Comparison of ENCODE assay signal across 19 cellular contexts in genomic region chr7:139543801-139544603, GRCh38. TPM values are rescaled to one million over a fixed set of nuclear protein-coding genes. Genes with fewer than 3 reads are reported as not detected.
A peak's percentile ranks its signal among the peaks of the same experiment; 100 is the strongest.
DNase-seq lines count a peak whose midpoint lies in the region; ATAC-seq and TF ChIP-seq lines count a peak whose summit lies in the region.
"Had no signal": no experiment of that assay in that cellular context is flagged by ENCODE, and none has a peak within 500 bp of the region (broad histone marks: within the 10 kb centered on the region; RNA-seq: fewer than 3 reads in every experiment).

No MANE protein-coding gene starts in this region.

- no peak for TF ChIP-seq CTCF in activated CD8-positive, alpha-beta T cell treated with anti-CD3 and anti-CD28 coated beads for 36 hours (IDR thresholded peaks at IDR 0.05)
- TF ChIP-seq CTCF in mucosa of descending colon (IDR thresholded peaks at IDR 0.05) = no peak

- POLR2A ChIA-PET in activated CD8-positive, alpha-beta T cell treated with anti-CD3 and anti-CD28 coated beads for 36 hours (lab: Charles Lee) = no interaction called here

- H3K36me3 ChIP-seq in mucosa of descending colon (ENCODE audit: low read depth) = no peaks in the 10 kb centered on the region
- H3K36me3 ChIP-seq: SJSA1 had no signal

- CTCF ChIA-PET in activated CD8-positive, alpha-beta T cell treated with anti-CD3 and anti-CD28 coated beads for 36 hours (lab: Charles Lee) = no interaction called here

- in situ Hi-C loops in KBM-7 (cut with MboI; ENCODE audit: low pct_unique_long_range_greater_than_20kb, low sequenced_read_pairs) = no loop called here

- DNase-seq in NOMO-1 treated with DMSO at 0.1 percent for 48 hours (lab: John Stamatoyannopoulos, UW; ENCODE audit: unreplicated experiment) (peak; percentile 3), NOMO-1 treated with dmso at 0.1 percent for 144 hours (lab: John Stamatoyannopoulos, UW; ENCODE audit: unreplicated experiment) (no peak), KBM-7 (peak; percentile 37), midbrain (lab: John Stamatoyannopoulos, UW) (peak; percentile 4), mucosa of descending colon (no peak), NCI-H1092 treated with DMSO at 0.1 percent for 48 hours (lab: John Stamatoyannopoulos, UW) (no peak), DMS153 (lab: John Stamatoyannopoulos, UW) (no peak)
- peak; percentile 9 for DNase-seq in activated CD8-positive, alpha-beta T cell treated with anti-CD3 and anti-CD28 coated beads for 36 hours
- DNase-seq: activated B cell treated with CpG ODN at 0.5 μM for 24 hours; activated CD8-positive, alpha-beta memory T cell treated with anti-CD3 and anti-CD28 coated beads, Interleukin-2, amount 50 U/mL, for 48 hours; activated naive CD4-positive, alpha-beta T cell treated with anti-CD3 and anti-CD28 coated beads for 36 hours; body of pancreas; COR-L47; dorsolateral prefrontal cortex; left colon; naive B cell; NCI-H1092 had no signal

- H3K9me3 ChIP-seq in mucosa of descending colon = no peaks in the 10 kb centered on the region
- H3K9me3 ChIP-seq: body of pancreas, SJSA1 had no signal

- intact Hi-C loops in activated CD8-positive, alpha-beta T cell treated with anti-CD3 and anti-CD28 coated beads for 36 hours (cut with micrococcal nuclease) = no loop called here
- intact Hi-C loops in mucosa of descending colon (cut with DNase I, micrococcal nuclease) = no loop called here

- no peaks in the 10 kb centered on the region for H3K27me3 Mint-ChIP-seq in activated CD8-positive, alpha-beta T cell treated with anti-CD3 and anti-CD28 coated beads for 36 hours
- H3K27me3 Mint-ChIP-seq: activated B cell treated with CpG ODN at 0.5 μM for 24 hours had no signal

- H3K4me3 ChIP-seq in mucosa of descending colon = no peak overlapping the region
- H3K4me3 ChIP-seq: body of pancreas, dorsolateral prefrontal cortex, SJSA1 had no signal

- H3K4me1 ChIP-seq in mucosa of descending colon (ENCODE audit: low read depth) = no peaks in the 10 kb centered on the region
- H3K4me1 ChIP-seq: body of pancreas, SJSA1 had no signal

- H3K27ac Mint-ChIP-seq in activated CD8-positive, alpha-beta T cell treated with anti-CD3 and anti-CD28 coated beads for 36 hours = no peak overlapping the region
- H3K27ac Mint-ChIP-seq: activated B cell treated with CpG ODN at 0.5 μM for 24 hours; activated naive CD4-positive, alpha-beta T cell treated with anti-CD3 and anti-CD28 coated beads for 36 hours; naive B cell had no signal

- H3K36me3 Mint-ChIP-seq in activated CD8-positive, alpha-beta T cell treated with anti-CD3 and anti-CD28 coated beads for 36 hours (ENCODE audit: low read depth) = no peaks in the 10 kb centered on the region
- H3K36me3 Mint-ChIP-seq: naive B cell had no signal

- H3K4me3 Mint-ChIP-seq in activated CD8-positive, alpha-beta T cell treated with anti-CD3 and anti-CD28 coated beads for 36 hours = no peak overlapping the region
- H3K4me3 Mint-ChIP-seq: activated B cell treated with CpG ODN at 0.5 μM for 24 hours; activated naive CD4-positive, alpha-beta T cell treated with anti-CD3 and anti-CD28 coated beads for 36 hours; naive B cell had no signal

- no peak for ATAC-seq in activated CD8-positive, alpha-beta T cell treated with anti-CD3 and anti-CD28 coated beads for 36 hours
- no peak for ATAC-seq in mucosa of descending colon
- ATAC-seq: body of pancreas, left colon had no signal

- no peaks in the 10 kb centered on the region for H3K4me1 Mint-ChIP-seq in activated CD8-positive, alpha-beta T cell treated with anti-CD3 and anti-CD28 coated beads for 36 hours (ENCODE audit: low read depth)
- H3K4me1 Mint-ChIP-seq: activated B cell treated with CpG ODN at 0.5 μM for 24 hours, naive B cell had no signal

- no peaks in the 10 kb centered on the region for H3K9me3 Mint-ChIP-seq in activated CD8-positive, alpha-beta T cell treated with anti-CD3 and anti-CD28 coated beads for 36 hours
- H3K9me3 Mint-ChIP-seq: activated B cell treated with CpG ODN at 0.5 μM for 24 hours; activated naive CD4-positive, alpha-beta T cell treated with anti-CD3 and anti-CD28 coated beads for 36 hours; naive B cell had no signal

RNA-seq across cellular contexts. Expression of gene CLEC2L, which starts 20.5 kb away (rescaled TPM):
- not detected for total RNA-seq in activated CD8-positive, alpha-beta T cell treated with anti-CD3 and anti-CD28 coated beads for 36 hours
- not detected for total RNA-seq in mucosa of descending colon
- total RNA-seq: activated B cell treated with CpG ODN at 0.5 μM for 24 hours; activated naive CD4-positive, alpha-beta T cell treated with anti-CD3 and anti-CD28 coated beads for 36 hours; body of pancreas; fibroblast of lung; left colon; SJSA1 had no signal

Comparison
In these comparisons a context has a peak if more than half of its experiments do, and no peak if none do; other contexts are left out.
1. DNase-seq: peak in NOMO-1 treated with DMSO at 0.1 percent for 48 hours (single experiment), KBM-7 (single experiment), activated CD8-positive, alpha-beta T cell treated with anti-CD3 and anti-CD28 coated beads for 36 hours (single experiment) and midbrain (single experiment); none in NOMO-1 treated with dmso at 0.1 percent for 144 hours (single experiment), mucosa of descending colon (0 of 3), NCI-H1092 treated with DMSO at 0.1 percent for 48 hours (single experiment) and DMS153 (single experiment).